17 cellular contexts compared by ENCODE assay signal in the genomic region with DNA sequence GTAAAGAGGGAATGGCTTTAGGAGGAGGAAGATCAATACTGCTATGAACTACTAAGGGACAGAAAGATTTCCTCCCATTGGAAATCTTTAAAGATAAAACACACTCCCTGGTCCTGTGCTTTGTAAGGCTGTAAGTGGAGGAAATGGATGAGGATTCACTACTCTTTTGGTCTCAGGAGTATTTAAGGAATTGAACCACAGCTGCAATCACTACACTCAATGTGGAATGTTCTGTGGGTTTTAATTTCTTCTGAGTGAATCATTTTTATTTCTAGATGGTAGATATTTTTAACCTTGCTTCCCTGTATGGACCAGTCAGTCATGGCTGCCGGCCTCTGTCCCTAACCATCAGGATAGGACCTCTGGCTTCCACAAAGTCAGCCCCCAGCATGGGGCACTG.
DNase-seq lines count a peak whose midpoint lies in the region; ATAC-seq and TF ChIP-seq lines count a peak whose summit lies in the region.
"Had no signal": no experiment of that assay in that cellular context is flagged by ENCODE, and none has a peak within 500 bp of the region (broad histone marks: within the 10 kb centered on the region; RNA-seq: fewer than 3 reads in every experiment).

No MANE protein-coding gene starts in this region.

- no peaks in the 10 kb centered on the region for H3K4me1 Mint-ChIP-seq in stimulated activated memory B cell treated with anti-CD40 and anti-IgM and Interleukin-4, amounts not matched to agents 10 μg/mL and 1 μg/mL and 100 μg/mL, for 72 hours
- peaks cover 7% of the 10 kb centered on the region for H3K4me1 Mint-ChIP-seq in Calu3 (ENCODE audit: low read depth, unreplicated experiment)

- H3K9me3 Mint-ChIP-seq in stimulated activated memory B cell treated with anti-CD40 and anti-IgM and Interleukin-4, amounts not matched to agents 10 μg/mL and 1 μg/mL and 100 μg/mL, for 72 hours = peaks cover 15% of the 10 kb centered on the region
- no peaks in the 10 kb centered on the region for H3K9me3 Mint-ChIP-seq in Calu3 (ENCODE audit: low read depth, unreplicated experiment)

- H3K36me3 Mint-ChIP-seq in stimulated activated memory B cell treated with anti-CD40 and anti-IgM and Interleukin-4, amounts not matched to agents 10 μg/mL and 1 μg/mL and 100 μg/mL, for 72 hours = peaks cover 96% of the 10 kb centered on the region
- no peaks in the 10 kb centered on the region for H3K36me3 Mint-ChIP-seq in Calu3 (ENCODE audit: insufficient read depth, unreplicated experiment)
- H3K36me3 Mint-ChIP-seq: activated naive CD8-positive, alpha-beta T cell had no signal

- H3K4me3 ChIP-seq in fibroblast of villous mesenchyme (ENCODE audit: low read depth, low read length) = no peak overlapping the region
- H3K4me3 ChIP-seq: dorsolateral prefrontal cortex, HAP-1, PC-9, thyroid gland had no signal

- no peak for ATAC-seq in stimulated activated memory B cell treated with anti-CD40 and anti-IgM and Interleukin-4, amounts not matched to agents 10 μg/mL and 1 μg/mL and 100 μg/mL, for 72 hours

- DNase-seq in EH (ENCODE audit: low read depth) (peak; percentile 72), RPMI7951 (ENCODE audit: low read depth) (peak; percentile 66), fibroblast of villous mesenchyme (ENCODE audit: low read depth) (peak; percentile 11), Calu3 (no peak), C1 segment of cervical spinal cord (lab: John Stamatoyannopoulos, UW) (no peak)
- DNase-seq in stimulated activated CD4-positive, alpha-beta T cell treated with anti-CD3 and anti-CD28 coated beads, Interleukin-1b, Interleukin-23, amount 100 ng/mL, for 48 hours = no peak
- DNase-seq: NCI-H1694, NCI-H345, PC-9, retina, T1000, thyroid gland had no signal

- H3K4me3 Mint-ChIP-seq in stimulated activated memory B cell treated with anti-CD40 and anti-IgM and Interleukin-4, amounts not matched to agents 10 μg/mL and 1 μg/mL and 100 μg/mL, for 72 hours = no peak overlapping the region
- H3K4me3 Mint-ChIP-seq in Calu3 (ENCODE audit: low read depth, unreplicated experiment) = no peak overlapping the region
- H3K4me3 Mint-ChIP-seq: activated naive CD8-positive, alpha-beta T cell; CD14-positive monocyte had no signal

- TF ChIP-seq CTCF in fibroblast of villous mesenchyme (IDR thresholded peaks at IDR 0.05; ENCODE audit: insufficient read depth, low read depth, low read length) (no peak), Calu3 (IDR thresholded peaks at IDR 0.05; ENCODE audit: unreplicated experiment) (no peak)

- peak overlapping the region; percentile 22 for H3K27ac Mint-ChIP-seq in stimulated activated memory B cell treated with anti-CD40 and anti-IgM and Interleukin-4, amounts not matched to agents 10 μg/mL and 1 μg/mL and 100 μg/mL, for 72 hours
- no peak overlapping the region for H3K27ac Mint-ChIP-seq in Calu3 (ENCODE audit: unreplicated experiment)
- H3K27ac Mint-ChIP-seq: activated naive CD8-positive, alpha-beta T cell had no signal

- CTCF ChIA-PET in Calu3 (lab: Charles Lee) = no interaction called here

- intact Hi-C loops in Calu3 (cut with micrococcal nuclease; ENCODE audit: unreplicated experiment) = no loop called here

- no TSS peak for BruUV-seq in Calu3 (replicated peaks; lab: Mats Ljungman, UMichigan)

- H3K27me3 Mint-ChIP-seq in stimulated activated memory B cell treated with anti-CD40 and anti-IgM and Interleukin-4, amounts not matched to agents 10 μg/mL and 1 μg/mL and 100 μg/mL, for 72 hours = no peaks in the 10 kb centered on the region
- H3K27me3 Mint-ChIP-seq in Calu3 (ENCODE audit: unreplicated experiment) = peaks cover 50% of the 10 kb centered on the region
- H3K27me3 Mint-ChIP-seq: activated naive CD8-positive, alpha-beta T cell had no signal

Comparison
In these comparisons a context has a peak if more than half of its experiments do, and no peak if none do; other contexts are left out.
1. DNase-seq: peak in EH (single experiment), RPMI7951 (single experiment) and fibroblast of villous mesenchyme (single experiment); none in stimulated activated CD4-positive, alpha-beta T cell treated with anti-CD3 and anti-CD28 coated beads, Interleukin-1b, Interleukin-23, amount 100 ng/mL, for 48 hours (single experiment), Calu3 (single experiment) and C1 segment of cervical spinal cord (0 of 14).